Comparison of ENCODE assay signal across 27 cellular contexts in the genomic region with DNA sequence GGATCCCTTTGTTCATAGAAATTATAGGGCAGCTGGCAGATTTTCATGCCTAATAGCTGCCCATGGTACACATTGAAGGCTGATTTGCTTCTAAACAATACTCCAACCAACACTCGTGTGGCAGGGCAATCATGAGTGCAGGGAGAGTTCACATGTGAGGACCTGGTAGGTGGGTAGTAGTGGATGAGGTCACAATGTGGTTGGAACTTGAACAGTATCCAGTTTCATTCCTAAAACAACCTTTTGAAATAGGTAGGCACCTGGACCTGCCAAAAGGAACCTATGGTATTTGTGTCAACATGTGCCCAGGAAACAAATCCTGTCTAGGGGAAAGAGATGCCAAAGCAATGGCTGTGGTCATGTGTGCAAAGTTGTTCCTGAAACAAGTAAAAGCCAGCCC. TPM values are rescaled to one million over a fixed set of nuclear protein-coding genes. Genes with fewer than 3 reads are reported as not detected.
"Had no signal": no experiment of that assay in that cellular context is flagged by ENCODE, and none has a peak within 500 bp of the region (broad histone marks: within the 10 kb centered on the region; RNA-seq: fewer than 3 reads in every experiment).

No MANE protein-coding gene starts in this region.

- H3K27ac Mint-ChIP-seq: activated CD4-positive, alpha-beta T cell treated with anti-CD3 and anti-CD28 coated beads for 36 hours; activated naive CD8-positive, alpha-beta T cell treated with anti-CD3 and anti-CD28 coated beads for 36 hours; activated T-cell treated with anti-CD3 and anti-CD28 coated beads, Interleukin-2, amount 50 U/mL, for 24 hours; activated T-helper 17 cell treated with anti-CD3 and anti-CD28 coated beads, Interleukin-2, amount 50 U/mL, for 72 hours; endodermal cell; memory B cell; stimulated activated memory B cell treated with anti-CD40 and anti-IgM and Interleukin-4, amounts not matched to agents 10 μg/mL and 1 μg/mL and 100 μg/mL, for 72 hours; type B pancreatic cell; WTC11 had no signal

- H3K27ac ChIP-seq: coronary artery, esophagus squamous epithelium, gastrocnemius medialis, right lobe of liver, skin epidermis, stomach, suprapubic skin, vagina had no signal

- H3K4me3 Mint-ChIP-seq: activated CD4-positive, alpha-beta T cell treated with anti-CD3 and anti-CD28 coated beads for 36 hours; activated naive CD8-positive, alpha-beta T cell treated with anti-CD3 and anti-CD28 coated beads for 36 hours; activated T-cell treated with anti-CD3 and anti-CD28 coated beads, Interleukin-2, amount 50 U/mL, for 24 hours; activated T-helper 17 cell treated with anti-CD3 and anti-CD28 coated beads, Interleukin-2, amount 50 U/mL, for 72 hours; endodermal cell; memory B cell; neural crest cell; stimulated activated memory B cell treated with anti-CD40 and anti-IgM and Interleukin-4, amounts not matched to agents 10 μg/mL and 1 μg/mL and 100 μg/mL, for 72 hours; type B pancreatic cell; WTC11 had no signal

- H3K9me3 Mint-ChIP-seq: activated T-helper 17 cell treated with anti-CD3 and anti-CD28 coated beads, Interleukin-2, amount 50 U/mL, for 72 hours; endodermal cell had no signal

- H3K4me1 ChIP-seq: breast epithelium, esophagus squamous epithelium, gastrocnemius medialis, right lobe of liver, stomach, suprapubic skin, vagina had no signal

- H3K36me3 ChIP-seq: breast epithelium, esophagus squamous epithelium, gastrocnemius medialis, right lobe of liver, stomach, suprapubic skin, vagina had no signal

- ATAC-seq: activated CD4-positive, alpha-beta T cell treated with anti-CD3 and anti-CD28 coated beads for 36 hours; activated T-helper 17 cell treated with anti-CD3 and anti-CD28 coated beads, Interleukin-2, amount 50 U/mL, for 72 hours; gastrocnemius medialis; right lobe of liver; stimulated activated memory B cell treated with anti-CD40 and anti-IgM and Interleukin-4, amounts not matched to agents 10 μg/mL and 1 μg/mL and 100 μg/mL, for 72 hours; WTC11 had no signal

- H3K4me3 ChIP-seq: breast epithelium, coronary artery, esophagus squamous epithelium, gastrocnemius medialis, right lobe of liver, skin epidermis, stomach, suprapubic skin, vagina had no signal

- H3K36me3 Mint-ChIP-seq: type B pancreatic cell, WTC11 had no signal

- H3K4me1 Mint-ChIP-seq: activated CD4-positive, alpha-beta T cell treated with anti-CD3 and anti-CD28 coated beads for 36 hours; activated T-helper 17 cell treated with anti-CD3 and anti-CD28 coated beads, Interleukin-2, amount 50 U/mL, for 72 hours had no signal

- DNase-seq: activated CD4-positive, alpha-beta T cell treated with anti-CD3 and anti-CD28 coated beads for 36 hours; activated CD4-positive, alpha-beta T cell treated with anti-CD3 and anti-CD28 coated beads, Interleukin-2, amount 50 U/mL, for 4 hours; activated CD8-positive, alpha-beta memory T cell treated with anti-CD3 and anti-CD28 coated beads for 24 hours; activated CD8-positive, alpha-beta memory T cell treated with anti-CD3 and anti-CD28 coated beads, Interleukin-2, amount 50 U/mL, for 4 hours; activated naive CD8-positive, alpha-beta T cell treated with anti-CD3 and anti-CD28 coated beads for 36 hours; activated T-cell treated with anti-CD3 and anti-CD28 coated beads, Interleukin-2, amount 50 U/mL, for 24 hours; cerebellar nuclear complex; endodermal cell; esophagus squamous epithelium; gastrocnemius medialis; hypothalamus; occipital lobe; right lobe of liver; stimulated activated CD4-positive, alpha-beta T cell treated with anti-CD3 and anti-CD28 coated beads, Interleukin-2, amount 100 ng/mL, for 24 hours; stomach; T-helper 9 cell had no signal

- H3K9me3 ChIP-seq: breast epithelium, esophagus squamous epithelium, gastrocnemius medialis, right lobe of liver, stomach, suprapubic skin, vagina had no signal

- H3K27me3 ChIP-seq: breast epithelium, right lobe of liver, vagina had no signal

- H3K27me3 Mint-ChIP-seq: stimulated activated memory B cell treated with anti-CD40 and anti-IgM and Interleukin-4, amounts not matched to agents 10 μg/mL and 1 μg/mL and 100 μg/mL, for 72 hours had no signal

RNA-seq across cellular contexts. Expression of gene CCL4, which starts 32.8 kb away (rescaled TPM):
- total RNA-seq: endodermal cell, neural crest cell had no signal

RNA-seq across cellular contexts. Expression of gene CCL3, which starts 46.5 kb away (rescaled TPM):
- total RNA-seq: endodermal cell, neural crest cell had no signal
